ENCODE assay signal across 12 cellular contexts in genomic region chr21:43919871-43920801, GRCh38. TPM values are rescaled to one million over a fixed set of nuclear protein-coding genes. Genes with fewer than 3 reads are reported as not detected.
DNase-seq lines count a peak whose midpoint lies in the region; ATAC-seq and TF ChIP-seq lines count a peak whose summit lies in the region.
"Had no signal": no experiment of that assay in that cellular context is flagged by ENCODE, and none has a peak within 500 bp of the region (broad histone marks: within the 10 kb centered on the region; RNA-seq: fewer than 3 reads in every experiment).

No MANE protein-coding gene starts in this region.

- H3K9ac ChIP-seq in BLaER1 (no peak overlapping the region), OCI-LY1 (ENCODE audit: low read length) (no peak overlapping the region)

- H3K27ac ChIP-seq in BLaER1 (no peak overlapping the region), DOHH2 (ENCODE audit: low read depth, low read length) (no peak overlapping the region), OCI-LY1 (ENCODE audit: low read depth, low read length, poor library complexity, severe bottlenecking) (peak overlapping the region; percentile 51), right lobe of liver (peak overlapping the region in 1 of 3 donors; percentile 26)
- H3K27ac ChIP-seq: gastroesophageal sphincter had no signal

- no peaks in the 10 kb centered on the region for H3K9me2 ChIP-seq in DOHH2 (replicated peaks; ENCODE audit: control insufficient read depth, low read length)
- no peaks in the 10 kb centered on the region for H3K9me2 ChIP-seq in OCI-LY1 (ENCODE audit: low read depth, low read length)

- no peak for TF ChIP-seq CTCF in DOHH2 (IDR thresholded peaks at IDR 0.05; ENCODE audit: low read depth, low read length, poor library complexity, severe bottlenecking)
- no peak for TF ChIP-seq CTCF in OCI-LY1 (IDR thresholded peaks at IDR 0.05; ENCODE audit: low read length)
- TF ChIP-seq CTCF in right lobe of liver (IDR thresholded peaks at IDR 0.05) = no peak

- H3K9me3 ChIP-seq in BLaER1 (no peaks in the 10 kb centered on the region), DOHH2 (ENCODE audit: control insufficient read depth, insufficient read depth, low read length) (no peaks in the 10 kb centered on the region), OCI-LY1 (ENCODE audit: low read length) (no peaks in the 10 kb centered on the region), right lobe of liver (no peaks in the 10 kb centered on the region)
- H3K9me3 ChIP-seq: gastroesophageal sphincter had no signal

- H3K4me3 ChIP-seq in BLaER1 (no peak overlapping the region), DOHH2 (ENCODE audit: low read length) (0 out of 2 replicates have a peak overlapping the region, but pooled peaks have one; percentile 21), OCI-LY1 (ENCODE audit: low read depth, low read length, poor library complexity, severe bottlenecking) (no peak overlapping the region), right lobe of liver (no peak overlapping the region)
- H3K4me3 ChIP-seq: gastroesophageal sphincter had no signal

- 53% methylated on average over 16 of the region's 25 CpGs for WGBS in right lobe of liver (ENCODE audit: insufficient coverage, low coverage, low lambda C conversion rate, missing lambda C conversion rate)

- no peak overlapping the region for H2AFZ ChIP-seq in OCI-LY1 (ENCODE audit: low read length)

- intact Hi-C loops in right lobe of liver (cut with DNase I) = loop anchor here in 1 of 2 donors (10.0 kb wide), 1 partner anchor 55 kb away; the partner anchor contains the start of gene AGPAT3

- H3K79me2 ChIP-seq in DOHH2 (ENCODE audit: control insufficient read depth, low read length) (peaks cover 62% of the 10 kb centered on the region), OCI-LY1 (ENCODE audit: insufficient read depth, low read length) (no peaks in the 10 kb centered on the region)

- peaks cover 20% of the 10 kb centered on the region for H3K27me3 ChIP-seq in BLaER1
- peaks cover 4% of the 10 kb centered on the region; the same call in 1 of the 2 replicates for H3K27me3 ChIP-seq in DOHH2 (ENCODE audit: control insufficient read depth, low read length)
- no peaks in the 10 kb centered on the region for H3K27me3 ChIP-seq in OCI-LY1 (ENCODE audit: insufficient read depth, low read length)
- H3K27me3 ChIP-seq in right lobe of liver = no peaks in the 10 kb centered on the region
- H3K27me3 ChIP-seq: gastroesophageal sphincter had no signal

- H3K36me3 ChIP-seq in BLaER1 = peaks cover 4% of the 10 kb centered on the region; the same call in 1 of the 2 replicates
- no peaks in the 10 kb centered on the region for H3K36me3 ChIP-seq in DOHH2 (ENCODE audit: control insufficient read depth, low read length)
- H3K36me3 ChIP-seq in OCI-LY1 (ENCODE audit: insufficient read depth, low read length) = 0 out of 2 replicates have a peak, but pooled peaks cover 6% of the 10 kb centered on the region
- H3K36me3 ChIP-seq in right lobe of liver = no peaks in the 10 kb centered on the region

- peak overlapping the region; percentile 76 for H3K4me2 ChIP-seq in BLaER1
- H3K4me2 ChIP-seq in DOHH2 (ENCODE audit: low read length) = peak overlapping the region; percentile 50
- H3K4me2 ChIP-seq in OCI-LY1 (ENCODE audit: low read length) = no peak overlapping the region; the same call in 1 of the 2 replicates

- H3K4me1 ChIP-seq in BLaER1 = peaks cover 70% of the 10 kb centered on the region
- H3K4me1 ChIP-seq in DOHH2 (ENCODE audit: control insufficient read depth, low read length) = peaks cover 67% of the 10 kb centered on the region
- H3K4me1 ChIP-seq in OCI-LY1 (ENCODE audit: insufficient read depth, low read length, severe bottlenecking) = peaks cover 78% of the 10 kb centered on the region
- H3K4me1 ChIP-seq in right lobe of liver = peaks cover 0 to 55% (median 27%) of the 10 kb centered on the region in 4 donors

- peak; percentile 44 to 77 (median 59) for DNase-seq in right lobe of liver
- DNase-seq: NCI-H1048, SIG-M5 had no signal

- ATAC-seq in right lobe of liver (peak; percentile 65 to 76 (median 71)), GM21528 (IDR thresholded peaks at IDR 0.05; ENCODE audit: low FRiP score, unreplicated experiment) (no peak), GM19023 (IDR thresholded peaks at IDR 0.05; ENCODE audit: unreplicated experiment) (no peak), esophagus mucosa (no peak)
- ATAC-seq: gastroesophageal sphincter, HCT116, sciatic nerve had no signal

- H4K20me1 ChIP-seq in BLaER1 = peaks cover 98% of the 10 kb centered on the region
- peaks cover 4% of the 10 kb centered on the region; the same call in 1 of the 2 replicates for H4K20me1 ChIP-seq in DOHH2 (ENCODE audit: control insufficient read depth, insufficient read depth, low read depth, low read length)
- H4K20me1 ChIP-seq in OCI-LY1 (ENCODE audit: insufficient read depth, low read length) = no peaks in the 10 kb centered on the region

- TF ChIP-seq POLR2A in right lobe of liver (IDR thresholded peaks at IDR 0.05) = no peak

- H3F3A ChIP-seq in DOHH2 (ENCODE audit: control insufficient read depth, insufficient read depth) = peaks cover 11% of the 10 kb centered on the region
- H3F3A ChIP-seq in OCI-LY1 (ENCODE audit: insufficient read depth, low read length) = no peaks in the 10 kb centered on the region

RNA-seq across cellular contexts. Expression of gene AGPAT3, which starts 55.1 kb away (rescaled TPM):
- total RNA-seq in right lobe of liver (100 to 1,000 TPM in 2 of 6 experiments, 10 to 100 TPM in 4; 56.9 to 111 (median 95.3) TPM), esophagus mucosa (49.1 TPM)

Comparison
In these comparisons a context has a peak if more than half of its experiments do, and no peak if none do; other contexts are left out.
1. ATAC-seq: peak in right lobe of liver (4 of 4); none in GM21528 (single experiment), GM19023 (single experiment) and esophagus mucosa (single experiment).